ENCODE assay signal across 11 cellular contexts in genomic region chr17:12022310-12022709, GRCh38. TPM values are rescaled to one million over a fixed set of nuclear protein-coding genes. Genes with fewer than 3 reads are reported as not detected.
DNase-seq lines count a peak whose midpoint lies in the region; ATAC-seq, FAIRE-seq and TF ChIP-seq lines count a peak whose summit lies in the region.
"Had no signal": no experiment of that assay in that cellular context is flagged by ENCODE, and none has a peak within 500 bp of the region (broad histone marks: within the 10 kb centered on the region; RNA-seq: fewer than 3 reads in every experiment).

No MANE protein-coding gene starts in this region.

- peak overlapping the region; percentile 77 for H3K27ac Mint-ChIP-seq in CD4-positive, alpha-beta T cell
- peak overlapping the region in 5 of 10 donors; percentile 1 to 92 (median 24) for H3K27ac Mint-ChIP-seq in naive thymus-derived CD8-positive, alpha-beta T cell

- in situ Hi-C loops in K562 (cut with MboI) (no loop called here), brain microvascular endothelial cell (cut with HindIII; ENCODE audit: low pct_ligation_motif_present, low sequenced_read_pairs) (no loop called here)

- no peak for TF ChIP-seq EP300 in K562 (IDR thresholded peaks at IDR 0.05; ENCODE audit: low read length)

- 0 out of 2 replicates have a peak overlapping the region, but pooled peaks have one; percentile 55 for H3K4me2 ChIP-seq in K562 (ENCODE audit: insufficient read depth, low read length)

- ATAC-seq in CD4-positive, alpha-beta T cell (ENCODE audit: poor library complexity): no peak
- ATAC-seq in K562 (no peak), heart left ventricle (no peak)
- no peak for ATAC-seq in naive thymus-derived CD8-positive, alpha-beta T cell
- ATAC-seq: pancreas had no signal

- H3K9ac ChIP-seq in HUES64 (ENCODE audit: low read depth, low read length): no peak overlapping the region
- H3K9ac ChIP-seq in K562 (ENCODE audit: insufficient read depth in 1 of 2, low read depth in 2 of 2, low read length in 2 of 2): no peak overlapping the region

- no peak for FAIRE-seq in K562 (lab: Jason Lieb, UNC)
- FAIRE-seq: pancreas had no signal

- H3K79me2 ChIP-seq in K562 (ENCODE audit: control insufficient read depth, insufficient read depth, low read length): peaks cover 47% of the 10 kb centered on the region

- H3K9me3 Mint-ChIP-seq in CD4-positive, alpha-beta T cell: no peaks in the 10 kb centered on the region
- H3K9me3 Mint-ChIP-seq in naive thymus-derived CD8-positive, alpha-beta T cell: no peaks in the 10 kb centered on the region

- H4K20me1 ChIP-seq in K562 (replicated peaks; ENCODE audit: control insufficient read depth, insufficient read depth, low read length): 0 out of 2 replicates have a peak, but pooled peaks cover 3% of the 10 kb centered on the region

- TF ChIP-seq RAD21 in K562 (CRISPR knock-in tag; conservative IDR thresholded peaks at IDR 0.05 in 1 of 2, IDR thresholded peaks at IDR 0.05 in 1 of 2): no peak

- intact Hi-C loops in CD4-positive, alpha-beta T cell (cut with DNase I, micrococcal nuclease): loop anchor here in 1 of 2 experiments (5.0 kb wide), 1 partner anchor 1325 kb away; the partner anchor contains the start of genes ADPRM and SCO1
- intact Hi-C loops in K562 (cut with micrococcal nuclease): no loop called here
- intact Hi-C loops in posterior cingulate gyrus (cut with DNase I): no loop called here
- intact Hi-C loops in heart left ventricle (cut with DNase I): no loop called here

- WGBS in HUES64: 97% methylated on average over 2 of the region's 2 CpGs
- WGBS in K562 (ENCODE audit: insufficient coverage, low coverage, missing lambda C conversion rate): 51% methylated on average over 2 of the region's 2 CpGs
- 85 to 96% (median 90%) methylated on average over 2 of the region's 2 CpGs for WGBS in heart left ventricle, 4 donors

- BruUV-seq in K562 (replicated peaks; lab: Mats Ljungman, UMichigan): no TSS peak

- H3K36me3 ChIP-seq in HUES64 (ENCODE audit: insufficient read depth, low read length): no peaks in the 10 kb centered on the region
- H3K36me3 ChIP-seq in K562 (ENCODE audit: control insufficient read depth, insufficient read depth, low read length): 0 out of 3 replicates have a peak, but pooled peaks cover 3% of the 10 kb centered on the region
- H3K36me3 ChIP-seq in heart left ventricle: no peaks in the 10 kb centered on the region
- no peaks in the 10 kb centered on the region for H3K36me3 ChIP-seq in brain microvascular endothelial cell (replicated peaks)
- H3K36me3 ChIP-seq: pancreas had no signal

- H3K9me1 ChIP-seq in K562 (ENCODE audit: control insufficient read depth, insufficient read depth, low read length): no peaks in the 10 kb centered on the region

- peaks cover 8% of the 10 kb centered on the region for H3K36me3 Mint-ChIP-seq in CD4-positive, alpha-beta T cell (ENCODE audit: low read depth)
- peaks cover 0 to 8% (median 5%) of the 10 kb centered on the region in 3 donors for H3K36me3 Mint-ChIP-seq in naive thymus-derived CD8-positive, alpha-beta T cell

- TF ChIP-seq POLR2A in K562 (conservative IDR thresholded peaks at IDR 0.05) (no peak), heart left ventricle (IDR thresholded peaks at IDR 0.05) (no peak)

- no peak for TF ChIP-seq CTCF in CD4-positive, alpha-beta T cell (IDR thresholded peaks at IDR 0.05)
- no peak for TF ChIP-seq CTCF in K562 (IDR thresholded peaks at IDR 0.05 in 2 of 3, conservative IDR thresholded peaks at IDR 0.05 in 1 of 3; ENCODE audit: insufficient read depth in 2 of 3, low read depth in 1 of 3, low read length in 3 of 3)
- TF ChIP-seq CTCF in heart left ventricle (IDR thresholded peaks at IDR 0.05): no peak
- TF ChIP-seq CTCF in brain microvascular endothelial cell (IDR thresholded peaks at IDR 0.05; ENCODE audit: low read depth, low read length, missing control alignments): no peak

- CTCF ChIA-PET in CD4-positive, alpha-beta T cell (lab: Charles Lee): interaction anchor here (3.8 kb wide), 1 partner anchor 26 kb away, joined by 21 read pairs; the partner anchor contains the start of gene ZNF18
- CTCF ChIA-PET in K562 (lab: Yijun Ruan, JAX; ENCODE audit: low intra/inter-chr PET ratio): interaction anchor here (0.7 kb wide), 1 partner anchor 492 kb away, joined by 6 read pairs; no protein-coding TSS in a partner anchor

- H3K4me1 Mint-ChIP-seq in CD4-positive, alpha-beta T cell (ENCODE audit: low read depth): peaks cover 68% of the 10 kb centered on the region
- H3K4me1 Mint-ChIP-seq in naive thymus-derived CD8-positive, alpha-beta T cell: peaks cover 24 to 66% (median 64%) of the 10 kb centered on the region in 4 donors

- H3K27me3 Mint-ChIP-seq in CD4-positive, alpha-beta T cell: peaks cover 6% of the 10 kb centered on the region
- H3K27me3 Mint-ChIP-seq in naive thymus-derived CD8-positive, alpha-beta T cell: peaks cover 0 to 1% (median 0%) of the 10 kb centered on the region in 5 donors

- peak overlapping the region; percentile 91 for H3K4me3 Mint-ChIP-seq in CD4-positive, alpha-beta T cell
- H3K4me3 Mint-ChIP-seq in naive thymus-derived CD8-positive, alpha-beta T cell: peak overlapping the region in 9 of 10 donors; percentile 69 to 90 (median 79)

- POLR2A ChIA-PET in CD4-positive, alpha-beta T cell (lab: Charles Lee): interaction anchor here (1.1 to 11.4 kb wide), 2 partner anchors 24 to 25 kb away, joined by 3 to 389 read pairs; partner anchors contain the start of gene ZNF18
- POLR2A ChIA-PET in K562 (lab: Yijun Ruan, JAX): interaction anchor here (0.8 to 2.1 kb wide), 5 partner anchors 8 to 25 kb away, joined by 3 to 11 read pairs (median 5); partner anchors contain the start of gene ZNF18
- POLR2A ChIA-PET in naive thymus-derived CD8-positive, alpha-beta T cell (lab: Charles Lee): interaction anchor here (0.5 to 7.5 kb wide), 3 partner anchors 11 to 1318 kb away, joined by 3 to 192 read pairs (median 4); partner anchors contain the start of gene ZNF18

- H3K27me3 ChIP-seq in CD4-positive, alpha-beta T cell (ENCODE audit: control insufficient read depth, insufficient read depth, low read length): no peaks in the 10 kb centered on the region
- H3K27me3 ChIP-seq in HUES64 (ENCODE audit: insufficient read depth, low read length) (peaks cover 12% of the 10 kb centered on the region), K562 (ENCODE audit: control insufficient read depth in 2 of 2, insufficient read depth in 2 of 2, low read length in 2 of 2) (no peaks in the 10 kb centered on the region), heart left ventricle (peaks cover 0 to 4% (median 0%) of the 10 kb centered on the region in 9 donors), brain microvascular endothelial cell (replicated peaks) (no peaks in the 10 kb centered on the region)
- H3K27me3 ChIP-seq: pancreas had no signal

- no peak overlapping the region for H3K27ac ChIP-seq in CD4-positive, alpha-beta T cell (ENCODE audit: low read depth, low read length)
- no peak overlapping the region for H3K27ac ChIP-seq in HUES64 (ENCODE audit: low read depth, low read length)
- no peak overlapping the region for H3K27ac ChIP-seq in K562 (ENCODE audit: extremely low read depth, low read depth, low read length)
- no peak overlapping the region for H3K27ac ChIP-seq in heart left ventricle
- no peak overlapping the region for H3K27ac ChIP-seq in brain microvascular endothelial cell
- H3K27ac ChIP-seq: pancreas had no signal

- DNase-seq in CD4-positive, alpha-beta T cell: no peak
- no peak for DNase-seq in K562 (ENCODE audit: extremely low read depth in 1 of 4, low spot score in 3 of 4)
- no peak for DNase-seq in naive thymus-derived CD8-positive, alpha-beta T cell
- no peak for DNase-seq in EL
- DNase-seq in posterior cingulate gyrus: no peak
- no peak for DNase-seq in heart left ventricle
- DNase-seq in brain microvascular endothelial cell: no peak
- DNase-seq: GDM1, NCI-H1930, pancreas had no signal

- peaks cover 30% of the 10 kb centered on the region for H3K4me1 ChIP-seq in HUES64 (ENCODE audit: insufficient read depth, low read length)
- H3K4me1 ChIP-seq in K562 (replicated peaks in 1 of 2; ENCODE audit: control insufficient read depth in 2 of 2, insufficient read depth in 2 of 2, low read length in 2 of 2): peaks cover 8 to 13% of the 10 kb centered on the region in 2 experiments; a peak in 4 of 5 replicates
- peaks cover 0 to 45% (median 26%) of the 10 kb centered on the region in 12 donors for H3K4me1 ChIP-seq in heart left ventricle

- H3K9me3 ChIP-seq in CD4-positive, alpha-beta T cell (ENCODE audit: control insufficient read depth, low read length): no peaks in the 10 kb centered on the region
- H3K9me3 ChIP-seq in HUES64 (ENCODE audit: insufficient read depth, low read depth, low read length) (no peaks in the 10 kb centered on the region), K562 (replicated peaks; ENCODE audit: control insufficient read depth, insufficient read depth, low read depth, low read length) (no peaks in the 10 kb centered on the region), heart left ventricle (no peaks in the 10 kb centered on the region)
- H3K9me3 ChIP-seq: pancreas had no signal

- H3K4me3 ChIP-seq in HUES64 (ENCODE audit: low read length) (peak overlapping the region; percentile 79), K562 (no peak overlapping the region), heart left ventricle (peak overlapping the region in 4 of 12 donors; percentile 88 to 98 (median 96)), brain microvascular endothelial cell (ENCODE audit: low read depth, low read length) (no peak overlapping the region)

- H2AFZ ChIP-seq in K562 (ENCODE audit: low read depth, low read length): no peak overlapping the region

RNA-seq across cellular contexts. Expression of gene MAP2K4, which starts 1.6 kb away (rescaled TPM):
- 10 to 100 TPM; 22.4 to 22.6 TPM for total RNA-seq in CD4-positive, alpha-beta T cell
- polyA plus RNA-seq in HUES64 (2013, experiment 1 of 2): 30.9 TPM
- polyA plus RNA-seq in HUES64 (2013, experiment 2 of 2): 31.2 TPM
- 6.6 and 20.0 TPM in 2 replicates for total RNA-seq in K562 (2011; cell fraction: chromatin; rRNA removed; ENCODE audit: low replicate concordance)
- 3.5 and 5.9 TPM in 2 replicates for total RNA-seq in K562 (2011; cell fraction: nucleolus; rRNA removed)
- total RNA-seq in K562 (2011; cell fraction: nucleoplasm; rRNA removed): 10.2 and 11.8 TPM in 2 replicates
- total RNA-seq in K562 (2014; rRNA removed) (7.7 and 10.4 TPM in 2 replicates), K562 (2014; rRNA removed; fragmentation: Illumina TruSeq; extraction: Trizol) (14.2 and 15.8 TPM in 2 replicates), K562 (2015; rRNA removed; fragmentation: Illumina TruSeq; extraction: Trizol) (12.8 and 14.0 TPM in 2 replicates), K562 (2021) (11.1 and 12.3 TPM in 2 replicates), heart left ventricle (10 to 100 TPM; 18.8 to 37.5 (median 32.7) TPM)
- polyA plus RNA-seq in K562 (2011; rRNA removed) (12.5 and 15.9 TPM in 2 replicates), K562 (2014; fragmentation: Illumina TruSeq; extraction: Trizol) (9.5 and 10.8 TPM in 2 replicates), K562 (2014; fragmentation: Nextera tagmentation; extraction: Ambion mirVana) (1 to 10 TPM; 3.0 to 4.0 TPM), K562 (2014; rRNA removed) (6.9 and 7.4 TPM in 2 replicates), heart left ventricle (10 to 100 TPM in 1 of 2 donors, 1 to 10 TPM in 1; 7.9 to 27.4 TPM)
- polyA plus RNA-seq in K562 (2011; cell fraction: cytosol; rRNA removed): 4.4 and 6.6 TPM in 2 replicates
- polyA plus RNA-seq in K562 (2011; cell fraction: nucleus; rRNA removed): 6.6 and 9.0 TPM in 2 replicates
- polyA plus RNA-seq in K562 (2012): 6.7 and 7.9 TPM in 2 replicates
- polyA minus RNA-seq in K562 (2011; rRNA and poly(A)+ RNA removed): 28.3 and 31.0 TPM in 2 replicates
- polyA minus RNA-seq in K562 (2011; cell fraction: cytosol; rRNA and poly(A)+ RNA removed): 6.6 and 13.7 TPM in 2 replicates
- polyA minus RNA-seq in K562 (2011; cell fraction: nucleus; rRNA and poly(A)+ RNA removed): 6.3 and 12.1 TPM in 2 replicates
- total RNA-seq in naive thymus-derived CD8-positive, alpha-beta T cell: 10 to 100 TPM; 47.6 to 51.3 TPM
- polyA plus RNA-seq in naive thymus-derived CD8-positive, alpha-beta T cell: 10 to 100 TPM; 17.7 to 27.3 (median 19.6) TPM

RNA-seq across cellular contexts. Expression of gene ZNF18, which starts 25.0 kb away (rescaled TPM):
- 10 to 100 TPM; 11.4 to 11.5 TPM for total RNA-seq in CD4-positive, alpha-beta T cell
- polyA plus RNA-seq in HUES64 (2013, experiment 1 of 2): 5.4 TPM
- 8.4 TPM for polyA plus RNA-seq in HUES64 (2013, experiment 2 of 2)
- 4.3 and 7.7 TPM in 2 replicates for total RNA-seq in K562 (2011; cell fraction: chromatin; rRNA removed; ENCODE audit: low replicate concordance)
- 3.4 and 4.0 TPM in 2 replicates for total RNA-seq in K562 (2011; cell fraction: nucleolus; rRNA removed)
- 2.8 and 4.4 TPM in 2 replicates for total RNA-seq in K562 (2011; cell fraction: nucleoplasm; rRNA removed)
- total RNA-seq in K562 (2014; rRNA removed) (3.1 and 3.4 TPM in 2 replicates), K562 (2014; rRNA removed; fragmentation: Illumina TruSeq; extraction: Trizol) (4.0 and 4.2 TPM in 2 replicates), K562 (2015; rRNA removed; fragmentation: Illumina TruSeq; extraction: Trizol) (3.7 and 3.9 TPM in 2 replicates), K562 (2021) (2.7 and 2.8 TPM in 2 replicates), heart left ventricle (1 to 10 TPM; 3.8 to 5.6 (median 4.4) TPM)
- polyA plus RNA-seq in K562 (2011; rRNA removed) (5.0 and 5.7 TPM in 2 replicates), K562 (2014; fragmentation: Illumina TruSeq; extraction: Trizol) (2.4 and 3.5 TPM in 2 replicates), K562 (2014; fragmentation: Nextera tagmentation; extraction: Ambion mirVana) (1 to 10 TPM; 1.1 to 3.4 TPM), K562 (2014; rRNA removed) (2.4 and 2.7 TPM in 2 replicates), heart left ventricle (1 to 10 TPM; 3.2 to 3.6 TPM)
- polyA plus RNA-seq in K562 (2011; cell fraction: cytosol; rRNA removed): 1.4 and 2.5 TPM in 2 replicates
- 7.3 and 10.0 TPM in 2 replicates for polyA plus RNA-seq in K562 (2011; cell fraction: nucleus; rRNA removed)
- 2.2 and 2.3 TPM in 2 replicates for polyA plus RNA-seq in K562 (2012)
- 4.0 and 4.8 TPM in 2 replicates for polyA minus RNA-seq in K562 (2011; rRNA and poly(A)+ RNA removed)
- 1.0 and 1.7 TPM in 2 replicates for polyA minus RNA-seq in K562 (2011; cell fraction: cytosol; rRNA and poly(A)+ RNA removed)
- 2.0 and 4.0 TPM in 2 replicates for polyA minus RNA-seq in K562 (2011; cell fraction: nucleus; rRNA and poly(A)+ RNA removed)
- total RNA-seq in naive thymus-derived CD8-positive, alpha-beta T cell: 10 to 100 TPM; 12.7 to 16.3 TPM
- 1 to 10 TPM; 6.8 to 8.9 (median 6.9) TPM for polyA plus RNA-seq in naive thymus-derived CD8-positive, alpha-beta T cell
